ENCODE assay signal across 17 cellular contexts in genomic region chr1:180889325-180889724, GRCh38. TPM values are rescaled to one million over a fixed set of nuclear protein-coding genes. Genes with fewer than 3 reads are reported as not detected.
DNase-seq lines count a peak whose midpoint lies in the region; ATAC-seq and TF ChIP-seq lines count a peak whose summit lies in the region.
"Had no signal": no experiment of that assay in that cellular context is flagged by ENCODE, and none has a peak within 500 bp of the region (broad histone marks: within the 10 kb centered on the region; RNA-seq: fewer than 3 reads in every experiment).

No MANE protein-coding gene starts in this region.

- peaks cover 12 to 23% (median 20%) of the 10 kb centered on the region in 10 experiments for H3K4me1 ChIP-seq in BLaER1 treated with 17β-estradiol and CSF1 and Interleukin-3, amounts not matched to agents 10 nM and 100 nM
- H3K4me1 ChIP-seq: A549 had no signal

- no peak for TF ChIP-seq POLR2A in GM18505 (IDR thresholded peaks at IDR 0.05; ENCODE audit: borderline replicate concordance, extremely low read depth, insufficient read depth, insufficient read length)

- TF ChIP-seq CTCF in glutamatergic neuron (IDR thresholded peaks at IDR 0.05; ENCODE audit: partially characterized antibody, unreplicated experiment), result peak; percentile 23

- no peaks in the 10 kb centered on the region for H4K20me1 ChIP-seq in BLaER1 treated with 17β-estradiol and CSF1 and Interleukin-3, amounts not matched to agents 10 nM and 100 nM

- no peak overlapping the region for H3K9ac ChIP-seq in BLaER1 treated with 17β-estradiol and CSF1 and Interleukin-3, amounts not matched to agents 10 nM and 100 nM

- DNase-seq in glutamatergic neuron, result no peak
- DNase-seq in ureter (ENCODE audit: low spot score), result no peak
- DNase-seq: CD4-positive, alpha-beta T cell; DMS79 treated with DMSO at 0.1 percent for 48 hours; IMR-90; NCI-H1417; NCI-H2029; NCI-H2171 treated with DMSO at 0.1 percent for 48 hours; NCI-H510A; SHP77 treated with DMSO at 0.1 percent for 48 hours had no signal

- H3K9me3 Mint-ChIP-seq in glutamatergic neuron (ENCODE audit: unreplicated experiment), result no peaks in the 10 kb centered on the region
- H3K9me3 Mint-ChIP-seq: CD4-positive, alpha-beta T cell had no signal

- H3K36me3 ChIP-seq in BLaER1 treated with 17β-estradiol and CSF1 and Interleukin-3, amounts not matched to agents 10 nM and 100 nM, result no peaks in the 10 kb centered on the region; a peak in 1 of 22 replicates

- H3K4me1 Mint-ChIP-seq in glutamatergic neuron (ENCODE audit: low read depth, unreplicated experiment), result no peaks in the 10 kb centered on the region

- no peaks in the 10 kb centered on the region for H3K9me3 ChIP-seq in BLaER1 treated with 17β-estradiol and CSF1 and Interleukin-3, amounts not matched to agents 10 nM and 100 nM (replicated peaks in 1 of 11)
- H3K9me3 ChIP-seq: A549 had no signal

- H3K4me2 ChIP-seq in BLaER1 treated with 17β-estradiol and CSF1 and Interleukin-3, amounts not matched to agents 10 nM and 100 nM, result peak overlapping the region in 9 of 11 experiments; percentile 0 to 39 (median 24); a peak in 11 of 22 replicates
- H3K4me2 ChIP-seq: A549 had no signal

- no peaks in the 10 kb centered on the region for H3K27me3 ChIP-seq in BLaER1 treated with 17β-estradiol and CSF1 and Interleukin-3, amounts not matched to agents 10 nM and 100 nM

- no peak overlapping the region for H3K27ac Mint-ChIP-seq in glutamatergic neuron (ENCODE audit: unreplicated experiment)
- H3K27ac Mint-ChIP-seq: CD4-positive, alpha-beta T cell had no signal

- no peak overlapping the region for H3K4me3 ChIP-seq in BLaER1 treated with 17β-estradiol and CSF1 and Interleukin-3, amounts not matched to agents 10 nM and 100 nM
- H3K4me3 ChIP-seq: A549 had no signal

- peaks cover 2% of the 10 kb centered on the region for H3K27me3 Mint-ChIP-seq in glutamatergic neuron (ENCODE audit: unreplicated experiment)
- H3K27me3 Mint-ChIP-seq: CD4-positive, alpha-beta T cell had no signal

- no peaks in the 10 kb centered on the region for H3K36me3 Mint-ChIP-seq in glutamatergic neuron (ENCODE audit: unreplicated experiment)

- no peak overlapping the region for H3K4me3 Mint-ChIP-seq in glutamatergic neuron (ENCODE audit: unreplicated experiment)
- H3K4me3 Mint-ChIP-seq: CD4-positive, alpha-beta T cell had no signal

- H3K27ac ChIP-seq in BLaER1 treated with 17β-estradiol and CSF1 and Interleukin-3, amounts not matched to agents 10 nM and 100 nM, result no peak overlapping the region
- H3K27ac ChIP-seq: A549 had no signal

- ATAC-seq in GM21360 (IDR thresholded peaks at IDR 0.05; ENCODE audit: unreplicated experiment), result peak; percentile 9
- ATAC-seq in HG02973 (IDR thresholded peaks at IDR 0.05; ENCODE audit: unreplicated experiment), result peak; percentile 15
- no peak for ATAC-seq in GM18505 (IDR thresholded peaks at IDR 0.05; ENCODE audit: unreplicated experiment)
- ATAC-seq in GM18867 (IDR thresholded peaks at IDR 0.05; ENCODE audit: unreplicated experiment), result no peak
- ATAC-seq: A549 had no signal

RNA-seq across cellular contexts. Expression of gene KIAA1614, which starts 23.4 kb away (rescaled TPM):
- total RNA-seq in glutamatergic neuron (ENCODE audit: unreplicated experiment) (4.1 TPM), ureter (5.6 TPM)
- total RNA-seq: HT-29 had no signal

Comparison
In these comparisons a context has a peak if more than half of its experiments do, and no peak if none do; other contexts are left out.
1. ATAC-seq: peak in GM21360 (single experiment) and HG02973 (single experiment); none in GM18505 (single experiment) and GM18867 (single experiment).